Comparison of ENCODE assay signal across 9 cellular contexts in the genomic region with DNA sequence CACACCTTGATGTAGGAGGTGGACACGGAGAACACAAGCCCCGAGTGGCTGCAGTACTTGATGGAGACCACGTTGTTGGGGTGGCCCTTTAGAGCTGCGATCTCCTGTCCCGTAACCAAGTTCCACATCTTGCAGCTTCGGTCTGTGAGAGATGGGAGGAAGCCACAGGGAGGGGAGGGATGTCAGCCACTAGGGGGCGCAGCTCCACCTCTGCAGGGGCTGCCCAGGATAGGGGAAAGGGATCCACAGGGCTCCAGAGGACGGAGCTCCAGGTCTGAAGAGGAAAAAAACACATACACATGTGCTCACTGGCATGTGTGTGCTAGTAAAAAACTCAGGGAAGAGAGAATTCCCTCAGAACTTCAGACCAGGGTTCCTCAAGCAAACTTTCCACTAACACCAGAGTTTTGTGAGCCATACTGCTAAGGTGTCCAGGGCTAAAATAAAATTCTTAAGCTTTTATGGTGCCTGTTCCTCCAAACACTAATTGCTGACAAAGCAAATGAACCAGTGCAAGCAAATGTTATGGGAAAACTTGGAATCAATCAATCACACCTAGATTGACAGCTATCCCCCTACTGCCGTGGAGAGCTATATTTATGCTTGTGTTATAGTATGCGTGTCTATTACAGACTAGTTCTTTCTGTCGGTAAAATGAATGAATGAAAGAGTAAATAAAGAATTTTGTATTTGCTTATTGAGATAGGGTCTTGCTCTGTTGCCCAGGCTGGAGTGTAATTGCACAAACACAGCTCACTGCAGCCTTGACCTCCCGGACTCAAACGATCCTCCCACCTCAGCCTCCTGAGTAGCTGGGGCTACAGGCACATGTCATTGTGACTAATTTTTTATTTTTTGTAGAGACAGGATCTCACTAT. TPM values are rescaled to one million over a fixed set of nuclear protein-coding genes. Genes with fewer than 3 reads are reported as not detected.
DNase-seq lines count a peak whose midpoint lies in the region; ATAC-seq and TF ChIP-seq lines count a peak whose summit lies in the region.
"Had no signal": no experiment of that assay in that cellular context is flagged by ENCODE, and none has a peak within 500 bp of the region (broad histone marks: within the 10 kb centered on the region; RNA-seq: fewer than 3 reads in every experiment).

No MANE protein-coding gene starts in this region.

- H3K9me3 Mint-ChIP-seq in immature natural killer cell: no peaks in the 10 kb centered on the region

- H3K36me3 Mint-ChIP-seq in immature natural killer cell: peaks cover 18 to 42% (median 26%) of the 10 kb centered on the region in 3 donors

- H3K36me3 ChIP-seq in Peyer's patch: no peaks in the 10 kb centered on the region
- H3K36me3 ChIP-seq: pancreas had no signal

- no peaks in the 10 kb centered on the region for H3K27me3 ChIP-seq in Peyer's patch
- H3K27me3 ChIP-seq: pancreas had no signal

- TF ChIP-seq CTCF in AG10803 (conservative IDR thresholded peaks at IDR 0.05; ENCODE audit: low read length) (peak; percentile 32), Peyer's patch (IDR thresholded peaks at IDR 0.05) (peak in 5 of 6 experiments; percentile 44 to 59 (median 50))

- H3K4me1 ChIP-seq in Peyer's patch: no peaks in the 10 kb centered on the region
- H3K4me1 ChIP-seq: pancreas had no signal

- H3K4me3 ChIP-seq in AG10803 (ENCODE audit: low read length) (no peak overlapping the region), Peyer's patch (no peak overlapping the region)
- H3K4me3 ChIP-seq: pancreas had no signal

- H3K27ac Mint-ChIP-seq in immature natural killer cell: peak overlapping the region in 3 of 6 donors; percentile 65 to 71 (median 69)

- ATAC-seq in GM19324 (IDR thresholded peaks at IDR 0.05; ENCODE audit: low FRiP score, unreplicated experiment): no peak

- no peak for DNase-seq in AG10803 (ENCODE audit: low read depth)
- DNase-seq in GM19238 (ENCODE audit: insufficient read length, low spot score): peak; percentile 67
- DNase-seq in Peyer's patch: peak; percentile 45 to 75 (median 64)
- peak; percentile 46 for DNase-seq in activated T-helper 1 cell treated with Interleukin-2 at 50 U/mL for 16 hours (ENCODE audit: low read depth)
- DNase-seq in immature natural killer cell: peak; percentile 45 to 61 (median 52)
- DNase-seq in stimulated activated CD8-positive, alpha-beta memory T cell treated with anti-CD3 and anti-CD28 coated beads, Interleukin-15, amount 100 ng/mL, for 4 hours (ENCODE audit: low read depth in 2 of 2): peak; percentile 4 to 18
- DNase-seq in amniotic stem cell (lab: John Stamatoyannopoulos, UW): no peak
- DNase-seq: pancreas had no signal

- no peak overlapping the region for H3K4me3 Mint-ChIP-seq in immature natural killer cell

- no peak for TF ChIP-seq POLR2A in Peyer's patch (IDR thresholded peaks at IDR 0.05)

- H3K27me3 Mint-ChIP-seq in immature natural killer cell (ENCODE audit: low read depth in 3 of 3): peaks cover 0 to 4% (median 2%) of the 10 kb centered on the region in 3 donors

- no peaks in the 10 kb centered on the region for H3K4me1 Mint-ChIP-seq in immature natural killer cell

- H3K27ac ChIP-seq in Peyer's patch: no peak overlapping the region
- H3K27ac ChIP-seq: pancreas had no signal

- no peaks in the 10 kb centered on the region for H3K9me3 ChIP-seq in Peyer's patch
- H3K9me3 ChIP-seq: pancreas had no signal

RNA-seq across cellular contexts. Expression of a gene that starts 43.7 kb away (rescaled TPM):
- 10 to 100 TPM in 3 of 4 donors, 1 to 10 TPM in 1; 6.7 to 19.0 (median 13.3) TPM for total RNA-seq in Peyer's patch
- 1 to 10 TPM; 1.6 to 9.1 (median 2.9) TPM for polyA plus RNA-seq in immature natural killer cell

Comparison
In these comparisons a context has a peak if more than half of its experiments do, and no peak if none do; other contexts are left out.
1. DNase-seq: peak in GM19238 (single experiment), Peyer's patch (3 of 3), activated T-helper 1 cell treated with Interleukin-2 at 50 U/mL for 16 hours (single experiment), immature natural killer cell (3 of 3) and stimulated activated CD8-positive, alpha-beta memory T cell treated with anti-CD3 and anti-CD28 coated beads, Interleukin-15, amount 100 ng/mL, for 4 hours (2 of 2); none in AG10803 (single experiment) and amniotic stem cell (single experiment).